2 cellular contexts compared by ENCODE assay signal in the genomic region with DNA sequence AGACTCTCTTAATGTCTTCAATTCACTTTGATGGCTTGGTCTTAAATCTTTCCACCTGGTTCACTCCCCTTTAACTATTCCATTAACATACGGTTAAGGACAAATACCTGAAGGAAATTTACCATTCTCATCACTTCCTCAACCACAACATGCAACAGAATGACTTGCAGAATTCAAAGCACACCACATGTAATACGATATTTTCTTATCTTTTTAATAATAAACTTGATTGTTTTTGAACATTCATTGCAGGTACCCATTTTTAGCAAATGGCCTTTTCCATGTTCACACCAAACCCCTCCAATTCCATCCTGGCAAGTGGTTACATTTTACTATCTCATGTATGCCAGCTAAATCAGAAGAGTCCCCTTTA. TPM values are rescaled to one million over a fixed set of nuclear protein-coding genes. Genes with fewer than 3 reads are reported as not detected.
"Had no signal": no experiment of that assay in that cellular context is flagged by ENCODE, and none has a peak within 500 bp of the region (broad histone marks: within the 10 kb centered on the region; RNA-seq: fewer than 3 reads in every experiment).

No MANE protein-coding gene starts in this region.

RNA-seq across cellular contexts. Expression of a gene that starts 35.5 kb away (rescaled TPM):
- total RNA-seq: natural killer cell treated with Interleukin-12 subunit alpha and Interleukin-12 subunit beta and Interleukin-15 and Interleukin-18, amount 100 ng/mL, for 72 hours had no signal
- polyA plus RNA-seq: naive thymus-derived CD8-positive, alpha-beta T cell had no signal
